17 cellular contexts compared by ENCODE assay signal in the genomic region with DNA sequence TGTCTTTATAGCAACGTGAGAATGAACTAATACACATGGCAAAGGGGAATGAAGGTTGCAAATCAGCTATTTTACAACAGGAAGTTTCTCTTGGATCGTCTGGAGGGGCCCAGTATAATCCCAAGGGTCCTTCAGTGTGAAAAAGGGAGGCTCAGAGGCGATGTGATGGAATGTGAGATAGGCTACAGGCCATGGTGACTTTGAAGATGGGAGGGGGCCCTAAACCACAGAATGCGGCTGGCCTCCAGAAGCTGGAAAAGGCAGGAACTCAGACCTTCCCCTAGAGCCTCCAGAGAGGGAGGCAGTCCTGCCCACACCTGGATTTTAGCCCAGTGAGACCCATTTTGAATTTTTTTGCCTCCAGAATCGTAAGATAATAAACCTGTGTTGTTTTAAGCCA.
"Had no signal": no experiment of that assay in that cellular context is flagged by ENCODE, and none has a peak within 500 bp of the region (broad histone marks: within the 10 kb centered on the region; RNA-seq: fewer than 3 reads in every experiment).

No MANE protein-coding gene starts in this region.

- DNase-seq: activated CD4-positive, alpha-beta T cell treated with anti-CD3 and anti-CD28 coated beads for 1 hour; activated CD4-positive, alpha-beta T cell treated with anti-CD3 and anti-CD28 coated beads, Interleukin-2, amount 50 U/mL, for 4 hours; activated effector memory CD4-positive, alpha-beta T cell treated with anti-CD3 and anti-CD28 coated beads, Interleukin-2, amount 50 U/mL, for 16 hours; activated T-cell treated with anti-CD3 and anti-CD28 coated beads, Interleukin-2, amount 50 U/mL, for 4 hours; adrenal gland; hypothalamus; natural killer cell; occipital lobe; stimulated activated CD4-positive, alpha-beta T cell treated with anti-CD3 and anti-CD28 coated beads, Interleukin-4, amount 100 ng/mL, for 24 hours; stimulated activated naive CD4-positive, alpha-beta T cell had no signal

- H3K27me3 Mint-ChIP-seq: activated naive CD4-positive, alpha-beta T cell treated with anti-CD3 and anti-CD28 coated beads, Interleukin-2, amount 50 U/mL, for 24 hours had no signal

- H3K36me3 ChIP-seq: adrenal gland, cardiac muscle cell, right atrium auricular region, tibial nerve had no signal

- H3K27me3 ChIP-seq: adrenal gland, cardiac muscle cell, right atrium auricular region, tibial nerve had no signal

- H3K9me3 Mint-ChIP-seq: activated naive CD4-positive, alpha-beta T cell treated with anti-CD3 and anti-CD28 coated beads, Interleukin-2, amount 50 U/mL, for 24 hours; activated T-cell treated with anti-CD3 and anti-CD28 coated beads, Interleukin-2, amount 50 U/mL, for 4 hours; natural killer cell had no signal

- H3K27ac Mint-ChIP-seq: activated naive CD4-positive, alpha-beta T cell treated with anti-CD3 and anti-CD28 coated beads, Interleukin-2, amount 50 U/mL, for 24 hours; natural killer cell had no signal

- H3K36me3 Mint-ChIP-seq: activated naive CD4-positive, alpha-beta T cell treated with anti-CD3 and anti-CD28 coated beads, Interleukin-2, amount 50 U/mL, for 24 hours; natural killer cell had no signal

- H3K4me3 Mint-ChIP-seq: activated naive CD4-positive, alpha-beta T cell treated with anti-CD3 and anti-CD28 coated beads, Interleukin-2, amount 50 U/mL, for 24 hours; activated T-cell treated with anti-CD3 and anti-CD28 coated beads, Interleukin-2, amount 50 U/mL, for 4 hours; natural killer cell had no signal

- H3K27ac ChIP-seq: cardiac muscle cell, VCaP had no signal

- H3K9me3 ChIP-seq: adrenal gland, right atrium auricular region, tibial nerve had no signal

- H3K4me3 ChIP-seq: adrenal gland, cardiac muscle cell, lung, right atrium auricular region, tibial nerve had no signal

- ATAC-seq: activated T-cell treated with anti-CD3 and anti-CD28 coated beads, Interleukin-2, amount 50 U/mL, for 4 hours; esophagus mucosa; natural killer cell had no signal
